In the genomic region with DNA sequence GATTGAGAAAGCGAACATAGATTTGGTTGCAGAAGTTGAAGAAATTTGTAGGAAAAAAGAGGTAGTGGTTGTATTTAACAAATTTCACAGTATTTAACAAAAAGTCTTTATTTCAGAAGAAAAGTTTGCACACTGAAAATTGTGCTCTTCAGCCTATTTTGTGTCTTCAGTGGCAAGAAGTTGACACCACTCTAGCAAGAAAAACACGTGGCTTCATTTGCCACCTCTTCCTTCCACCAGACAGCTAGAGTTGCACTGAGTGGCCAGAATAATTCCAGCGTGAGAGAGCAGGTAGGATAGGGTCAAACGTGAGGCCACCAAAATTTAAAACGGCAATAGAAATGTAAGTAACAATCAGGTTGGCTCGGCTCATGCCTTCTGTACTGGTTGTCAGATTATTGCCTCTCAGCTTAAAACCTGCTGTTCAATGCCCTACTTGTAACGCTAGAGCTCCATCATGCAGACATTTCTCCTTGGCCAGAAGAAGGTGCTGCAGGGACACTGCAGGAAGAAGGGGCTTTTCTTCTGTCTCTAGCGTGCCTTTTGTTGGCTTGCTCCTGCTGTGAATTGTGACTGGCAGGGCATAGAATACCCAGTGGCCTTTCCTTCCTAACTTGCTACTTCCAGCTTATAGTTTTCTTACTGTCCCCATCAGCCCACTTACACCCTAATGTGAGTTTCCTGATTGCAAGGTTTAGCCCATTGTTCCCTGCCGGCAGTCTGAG, we compare ENCODE assay signal across 1 cellular context.
TF ChIP-seq lines count a peak whose summit lies in the region.

No MANE protein-coding gene starts in this region.

TF ChIP-seq in IMR-90, 13 proteins besides CTCF, POLR2A, EP300 and RAD21:
- TF ChIP-seq BHLHE40 (IDR thresholded peaks at IDR 0.05; ENCODE audit: low read depth, low read length) (no peak), RFX5 (IDR thresholded peaks at IDR 0.05; ENCODE audit: low read depth, low read length) (no peak), CEBPB (IDR thresholded peaks at IDR 0.05; ENCODE audit: low read depth, low read length) (no peak), NFE2L2 (IDR thresholded peaks at IDR 0.05; ENCODE audit: low read depth, low read length) (no peak), RCOR1 (IDR thresholded peaks at IDR 0.05; ENCODE audit: insufficient replicate concordance, low read length) (no peak), MAFK (IDR thresholded peaks at IDR 0.05; ENCODE audit: low read depth, low read length) (no peak), FOS (IDR thresholded peaks at IDR 0.05; ENCODE audit: low read depth, low read length) (no peak), SMC3 (IDR thresholded peaks at IDR 0.05; ENCODE audit: low read depth, low read length) (no peak), CHD1 (IDR thresholded peaks at IDR 0.05; ENCODE audit: low read depth, low read length) (no peak), MXI1 (IDR thresholded peaks at IDR 0.05; ENCODE audit: borderline replicate concordance, low read depth, low read length) (no peak), MAZ (IDR thresholded peaks at IDR 0.05; ENCODE audit: borderline replicate concordance, low read depth, low read length) (no peak)
- TF ChIP-seq, protein P1, sequence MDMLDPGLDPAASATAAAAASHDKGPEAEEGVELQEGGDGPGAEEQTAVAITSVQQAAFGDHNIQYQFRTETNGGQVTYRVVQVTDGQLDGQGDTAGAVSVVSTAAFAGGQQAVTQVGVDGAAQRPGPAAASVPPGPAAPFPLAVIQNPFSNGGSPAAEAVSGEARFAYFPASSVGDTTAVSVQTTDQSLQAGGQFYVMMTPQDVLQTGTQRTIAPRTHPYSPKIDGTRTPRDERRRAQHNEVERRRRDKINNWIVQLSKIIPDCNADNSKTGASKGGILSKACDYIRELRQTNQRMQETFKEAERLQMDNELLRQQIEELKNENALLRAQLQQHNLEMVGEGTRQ (IDR thresholded peaks at IDR 0.05; ENCODE audit: low read depth, low read length) = no peak
- TF ChIP-seq, protein P2, sequence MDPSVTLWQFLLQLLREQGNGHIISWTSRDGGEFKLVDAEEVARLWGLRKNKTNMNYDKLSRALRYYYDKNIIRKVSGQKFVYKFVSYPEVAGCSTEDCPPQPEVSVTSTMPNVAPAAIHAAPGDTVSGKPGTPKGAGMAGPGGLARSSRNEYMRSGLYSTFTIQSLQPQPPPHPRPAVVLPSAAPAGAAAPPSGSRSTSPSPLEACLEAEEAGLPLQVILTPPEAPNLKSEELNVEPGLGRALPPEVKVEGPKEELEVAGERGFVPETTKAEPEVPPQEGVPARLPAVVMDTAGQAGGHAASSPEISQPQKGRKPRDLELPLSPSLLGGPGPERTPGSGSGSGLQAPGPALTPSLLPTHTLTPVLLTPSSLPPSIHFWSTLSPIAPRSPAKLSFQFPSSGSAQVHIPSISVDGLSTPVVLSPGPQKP (IDR thresholded peaks at IDR 0.05; ENCODE audit: borderline replicate concordance, low read depth, low read length) = no peak
TF ChIP-seq in IMR-90: peak in this region for 0.
